Comparison of ENCODE assay signal across 18 cellular contexts in genomic region chr4:177907736-177908424, GRCh38.
A peak's percentile ranks its signal among the peaks of the same experiment; 100 is the strongest.
DNase-seq lines count a peak whose midpoint lies in the region; ATAC-seq, FAIRE-seq and TF ChIP-seq lines count a peak whose summit lies in the region.
"Had no signal": no experiment of that assay in that cellular context is flagged by ENCODE, and none has a peak within 500 bp of the region (broad histone marks: within the 10 kb centered on the region; RNA-seq: fewer than 3 reads in every experiment).

No MANE protein-coding gene starts in this region.

- no peaks in the 10 kb centered on the region for H3K27me3 ChIP-seq in small intestine (ENCODE audit: control insufficient read depth in 2 of 2, insufficient read depth in 2 of 2, low read length in 2 of 2)
- H3K27me3 ChIP-seq: SJCRH30, testis had no signal

- WGBS in small intestine, 3 donors: 15 to 28% (median 27%) methylated on average over 11 of the region's 11 CpGs

- no peaks in the 10 kb centered on the region for H3K4me1 ChIP-seq in small intestine (ENCODE audit: control insufficient read depth in 2 of 2, insufficient read depth in 1 of 2, low read depth in 1 of 2, low read length in 1 of 2)
- H3K4me1 ChIP-seq: SJCRH30, testis had no signal

- no peak for ATAC-seq in GM19035 (IDR thresholded peaks at IDR 0.05; ENCODE audit: unreplicated experiment)
- ATAC-seq in HG03439 (IDR thresholded peaks at IDR 0.05; ENCODE audit: unreplicated experiment): no peak
- ATAC-seq: esophagus mucosa had no signal

- DNase-seq in HEK293T (ENCODE audit: extremely low spot score) (peak; percentile 10), amniotic epithelial cell (ENCODE audit: low read depth) (peak; percentile 49), left kidney (ENCODE audit: low read depth, low spot score) (peak; percentile 2), small intestine (peak; percentile 16), NCI-H2227 (lab: John Stamatoyannopoulos, UW; ENCODE audit: unreplicated experiment) (no peak)
- DNase-seq: activated CD8-positive, alpha-beta memory T cell treated with anti-CD3 and anti-CD28 coated beads, Interleukin-2, amount 50 U/mL, for 4 hours; activated gamma-delta T cell; Calu3; kidney; MV-4-11; NCI-H187 treated with DMSO at 0.1 percent for 48 hours; NCI-H510A; SJCRH30; testis had no signal

- no peak for FAIRE-seq in small intestine (lab: Jason Lieb, UNC)
- FAIRE-seq: kidney had no signal

- CTCF ChIA-PET in HEK293T (lab: Yijun Ruan, JAX): no interaction called here

- H3K27ac ChIP-seq in small intestine (ENCODE audit: low read depth in 1 of 2, low read length in 1 of 2): no peak overlapping the region
- H3K27ac ChIP-seq: coronary artery, SJCRH30, testis had no signal

- no peaks in the 10 kb centered on the region for H3K36me3 ChIP-seq in small intestine (ENCODE audit: control insufficient read depth in 2 of 2, insufficient read depth in 2 of 2, low read length in 2 of 2)
- H3K36me3 ChIP-seq: SJCRH30 had no signal

- no peak overlapping the region for H3K4me3 ChIP-seq in small intestine (ENCODE audit: low read depth in 1 of 2, low read length in 2 of 2)
- H3K4me3 ChIP-seq: coronary artery, SJCRH30, testis had no signal

- POLR2A ChIA-PET in HEK293T (lab: Yijun Ruan, JAX): interaction anchor here (0.6 kb wide), 1 partner anchor 96 kb away, joined by 3 read pairs; no protein-coding TSS in a partner anchor

- H3K9me3 ChIP-seq in small intestine (ENCODE audit: control insufficient read depth, low read depth): no peaks in the 10 kb centered on the region
- H3K9me3 ChIP-seq: SJCRH30, testis had no signal

TF ChIP-seq in HEK293T, 16 proteins besides CTCF, POLR2A, EP300 and RAD21:
- TF ChIP-seq L3MBTL2 (conservative IDR thresholded peaks at IDR 0.05) (peak; percentile 49), TARDBP (IDR thresholded peaks at IDR 0.05) (no peak), BHLHE40 (IDR thresholded peaks at IDR 0.05; ENCODE audit: borderline replicate concordance) (no peak), SP1 (IDR thresholded peaks at IDR 0.05) (no peak)
TF ChIP-seq in HEK293T: peak in this region for 1.
